ENCODE assay signal across 8 cellular contexts in genomic region chrX:2498781-2499302, GRCh38. TPM values are rescaled to one million over a fixed set of nuclear protein-coding genes. Genes with fewer than 3 reads are reported as not detected.
A peak's percentile ranks its signal among the peaks of the same experiment; 100 is the strongest.
DNase-seq lines count a peak whose midpoint lies in the region; ATAC-seq and TF ChIP-seq lines count a peak whose summit lies in the region.

No MANE protein-coding gene starts in this region.

- intact Hi-C loops in heart right ventricle (cut with DNase I): loop anchor here in 1 of 10 donors (10.0 kb wide), 1 partner anchor 174 kb away; no protein-coding TSS in a partner anchor

- no peaks in the 10 kb centered on the region for H3K9me3 ChIP-seq in heart right ventricle

- H3K27me3 ChIP-seq in heart right ventricle: no peaks in the 10 kb centered on the region

- peaks cover 7 to 44% (median 33%) of the 10 kb centered on the region in 9 donors for H3K4me1 ChIP-seq in heart right ventricle

- ATAC-seq in activated naive CD4-positive, alpha-beta T cell treated with anti-CD3 and anti-CD28 coated beads, Interleukin-2, amount 50 U/mL, for 72 hours: no peak
- ATAC-seq in heart right ventricle (peak; percentile 16 to 73 (median 64)), GM21529 (IDR thresholded peaks at IDR 0.05; ENCODE audit: unreplicated experiment) (no peak)

- H3K27ac Mint-ChIP-seq in activated naive CD4-positive, alpha-beta T cell treated with anti-CD3 and anti-CD28 coated beads, Interleukin-2, amount 50 U/mL, for 72 hours: peak overlapping the region; percentile 57 to 91

- TF ChIP-seq CTCF in GM20000 (IDR thresholded peaks at IDR 0.05; ENCODE audit: extremely low read depth, missing control alignments) (no peak), heart right ventricle (IDR thresholded peaks at IDR 0.05) (no peak), retinal pigment epithelial cell (conservative IDR thresholded peaks at IDR 0.05; ENCODE audit: low read depth, low read length) (no peak)

- peaks cover 0 to 18% (median 0%) of the 10 kb centered on the region in 9 donors for H3K36me3 ChIP-seq in heart right ventricle

- no peaks in the 10 kb centered on the region for H3K9me3 Mint-ChIP-seq in activated naive CD4-positive, alpha-beta T cell treated with anti-CD3 and anti-CD28 coated beads, Interleukin-2, amount 50 U/mL, for 72 hours

- peak overlapping the region; percentile 63 to 97 (median 94) for H3K27ac ChIP-seq in heart right ventricle

- H3K4me3 ChIP-seq in heart right ventricle (peak overlapping the region in 9 of 10 donors; percentile 4 to 96 (median 86)), retinal pigment epithelial cell (ENCODE audit: low read length) (peak overlapping the region; percentile 76)

- peaks cover 0 to 8% of the 10 kb centered on the region in 2 donors for H3K36me3 Mint-ChIP-seq in activated naive CD4-positive, alpha-beta T cell treated with anti-CD3 and anti-CD28 coated beads, Interleukin-2, amount 50 U/mL, for 72 hours

- no peak for TF ChIP-seq POLR2A in erythroblast (IDR thresholded peaks at IDR 0.05; ENCODE audit: low read length)

- WGBS in heart right ventricle, 2 donors: 16 to 19% methylated on average over 10 of the region's 10 CpGs

- DNase-seq in GM20000 (ENCODE audit: low spot score): peak; percentile 24
- DNase-seq in activated naive CD4-positive, alpha-beta T cell treated with anti-CD3 and anti-CD28 coated beads, Interleukin-2, amount 50 U/mL, for 72 hours (ENCODE audit: low spot score in 2 of 2): peak in 1 of 2 donors; percentile 21
- peak; percentile 41 to 43 for DNase-seq in heart right ventricle
- DNase-seq in retinal pigment epithelial cell (ENCODE audit: low read depth): no peak
- no peak for DNase-seq in NCI-H2227 treated with DMSO at 0.1 percent for 48 hours (lab: John Stamatoyannopoulos, UW)
- DNase-seq in COLO668 (lab: John Stamatoyannopoulos, UW; ENCODE audit: unreplicated experiment): no peak
- no peak for DNase-seq in erythroblast (lab: John Stamatoyannopoulos, UW)

RNA-seq across cellular contexts. Expression of gene DHRSX, which starts 1.9 kb away (rescaled TPM):
- total RNA-seq in activated naive CD4-positive, alpha-beta T cell treated with anti-CD3 and anti-CD28 coated beads, Interleukin-2, amount 50 U/mL, for 72 hours: 10 to 100 TPM; 16.4 to 16.6 TPM
- total RNA-seq in heart right ventricle: 10 to 100 TPM; 21.1 to 35.9 (median 28.5) TPM
- polyA plus RNA-seq in heart right ventricle: 10 to 100 TPM; 13.8 to 20.5 TPM

RNA-seq across cellular contexts. Expression of gene ZBED1, which starts 1.9 kb away (rescaled TPM):
- total RNA-seq in activated naive CD4-positive, alpha-beta T cell treated with anti-CD3 and anti-CD28 coated beads, Interleukin-2, amount 50 U/mL, for 72 hours: 10 to 100 TPM; 19.2 to 33.4 TPM
- total RNA-seq in heart right ventricle: 10 to 100 TPM; 41.5 to 60.8 (median 54.4) TPM
- polyA plus RNA-seq in heart right ventricle: 10 to 100 TPM; 19.0 to 23.6 TPM

Comparison
In these comparisons a context has a peak if more than half of its experiments do, and no peak if none do; other contexts are left out.
1. DNase-seq: peak in GM20000 (single experiment) and heart right ventricle (2 of 2); none in retinal pigment epithelial cell (single experiment), NCI-H2227 treated with DMSO at 0.1 percent for 48 hours (single experiment), COLO668 (single experiment) and erythroblast (0 of 2).
2. ATAC-seq: peak in heart right ventricle (8 of 8); none in activated naive CD4-positive, alpha-beta T cell treated with anti-CD3 and anti-CD28 coated beads, Interleukin-2, amount 50 U/mL, for 72 hours (0 of 2) and GM21529 (single experiment).